ENCODE assay signal across 8 cellular contexts in the genomic region with DNA sequence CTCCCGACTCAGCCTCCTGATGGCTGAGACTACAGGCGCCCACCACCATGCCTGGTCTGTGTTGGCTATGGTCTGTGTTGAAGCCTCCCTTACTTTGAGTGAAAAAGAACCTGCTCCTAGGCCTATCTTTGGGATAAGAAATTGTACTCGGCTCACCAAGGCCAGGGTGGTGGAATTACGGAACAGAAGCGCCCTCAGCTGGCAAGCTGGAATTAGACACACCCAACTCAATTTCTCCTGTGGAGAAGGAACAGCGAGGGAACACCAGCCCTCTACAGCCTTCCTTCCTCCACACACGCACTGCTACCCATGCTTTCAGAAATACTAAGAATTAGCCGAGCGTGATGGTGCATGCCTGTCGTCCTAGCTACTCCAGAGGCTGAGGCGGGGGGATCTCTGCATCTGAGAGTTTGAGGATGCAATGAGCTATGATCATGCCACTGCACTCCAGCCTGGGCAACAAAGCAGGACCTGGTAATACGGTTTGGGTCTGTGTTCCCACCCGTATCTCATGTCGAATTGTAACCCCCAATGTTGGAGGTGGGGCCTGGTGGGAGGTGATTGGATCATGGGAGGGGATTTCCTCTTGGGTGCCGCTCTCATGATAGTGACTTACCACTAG. TPM values are rescaled to one million over a fixed set of nuclear protein-coding genes. Genes with fewer than 3 reads are reported as not detected.
A peak's percentile ranks its signal among the peaks of the same experiment; 100 is the strongest.
DNase-seq lines count a peak whose midpoint lies in the region; ATAC-seq and TF ChIP-seq lines count a peak whose summit lies in the region.
"Had no signal": no experiment of that assay in that cellular context is flagged by ENCODE, and none has a peak within 500 bp of the region (broad histone marks: within the 10 kb centered on the region; RNA-seq: fewer than 3 reads in every experiment).

No MANE protein-coding gene starts in this region.

- H3K27ac ChIP-seq in hepatocyte: no peak overlapping the region
- no peak overlapping the region for H3K27ac ChIP-seq in CD4-positive, alpha-beta T cell (ENCODE audit: low read depth, low read length)

- no peaks in the 10 kb centered on the region for H3K9me2 ChIP-seq in hepatocyte (replicated peaks; ENCODE audit: insufficient read depth)

- H3K9me3 Mint-ChIP-seq in CD4-positive, alpha-beta T cell: no peaks in the 10 kb centered on the region
- H3K9me3 Mint-ChIP-seq: naive B cell had no signal

- no peaks in the 10 kb centered on the region for H3K36me3 ChIP-seq in hepatocyte (replicated peaks; ENCODE audit: insufficient read depth, low read depth)

- no peaks in the 10 kb centered on the region for H3K36me3 Mint-ChIP-seq in CD4-positive, alpha-beta T cell (ENCODE audit: low read depth)
- H3K36me3 Mint-ChIP-seq: naive B cell had no signal

- H3K4me1 ChIP-seq in hepatocyte (ENCODE audit: insufficient read depth): no peaks in the 10 kb centered on the region

- no peaks in the 10 kb centered on the region for H3K4me1 Mint-ChIP-seq in CD4-positive, alpha-beta T cell (ENCODE audit: low read depth)

- no peaks in the 10 kb centered on the region for H3K79me2 ChIP-seq in hepatocyte

- no peak overlapping the region for H3K4me3 Mint-ChIP-seq in CD4-positive, alpha-beta T cell
- H3K4me3 Mint-ChIP-seq: naive B cell had no signal

- no peaks in the 10 kb centered on the region for H4K20me1 ChIP-seq in hepatocyte (ENCODE audit: insufficient read depth, poor library complexity, severe bottlenecking)

- 32% methylated on average over 15 of the region's 15 CpGs for WGBS in hepatocyte (ENCODE audit: low lambda C conversion rate, missing lambda C conversion rate)

- H3K27ac Mint-ChIP-seq in CD4-positive, alpha-beta T cell: no peak overlapping the region
- H3K27ac Mint-ChIP-seq: naive B cell had no signal

- CTCF ChIA-PET in CD4-positive, alpha-beta T cell (lab: Charles Lee): no interaction called here

- DNase-seq in Daoy (ENCODE audit: low read depth): peak; percentile 52
- peak; percentile 44 for DNase-seq in HuH-7 (ENCODE audit: low spot score)
- DNase-seq in SW480 (ENCODE audit: low spot score): peak; percentile 47
- peak; percentile 47 for DNase-seq in hepatocyte (ENCODE audit: low spot score)
- no peak for DNase-seq in CD4-positive, alpha-beta T cell
- DNase-seq: naive B cell had no signal

- TF ChIP-seq CTCF in hepatocyte (IDR thresholded peaks at IDR 0.05; ENCODE audit: poor library complexity): peak; percentile 53
- TF ChIP-seq CTCF in CD4-positive, alpha-beta T cell (IDR thresholded peaks at IDR 0.05): no peak

- H3K9me3 ChIP-seq in hepatocyte (ENCODE audit: low read depth): no peaks in the 10 kb centered on the region
- H3K9me3 ChIP-seq in CD4-positive, alpha-beta T cell (ENCODE audit: control insufficient read depth, low read length): no peaks in the 10 kb centered on the region

- H3K4me2 ChIP-seq in hepatocyte: no peak overlapping the region

- intact Hi-C loops in CD4-positive, alpha-beta T cell (cut with DNase I, micrococcal nuclease): no loop called here

- no peak overlapping the region for H3K4me3 ChIP-seq in hepatocyte

- peaks cover 3% of the 10 kb centered on the region for H3K27me3 ChIP-seq in hepatocyte
- H3K27me3 ChIP-seq in CD4-positive, alpha-beta T cell (ENCODE audit: control insufficient read depth, insufficient read depth, low read length): no peaks in the 10 kb centered on the region

- H2AFZ ChIP-seq in hepatocyte: no peak overlapping the region

- POLR2A ChIA-PET in CD4-positive, alpha-beta T cell (lab: Charles Lee): no interaction called here

- peaks cover 13% of the 10 kb centered on the region for H3K27me3 Mint-ChIP-seq in CD4-positive, alpha-beta T cell

- ATAC-seq in HG03442 (IDR thresholded peaks at IDR 0.05; ENCODE audit: unreplicated experiment) (no peak), GM21576 (IDR thresholded peaks at IDR 0.05; ENCODE audit: unreplicated experiment) (no peak)
- no peak for ATAC-seq in CD4-positive, alpha-beta T cell (ENCODE audit: poor library complexity)

RNA-seq across cellular contexts. Expression of gene RBBP6, which starts 40.1 kb away (rescaled TPM):
- 16.2 and 39.3 TPM in 2 replicates for total RNA-seq in Daoy (2014; rRNA removed; shearing (Covaris generic))
- total RNA-seq in hepatocyte: 41.4 and 43.7 TPM in 2 replicates
- 45.6 and 62.1 TPM in 2 replicates for polyA plus RNA-seq in hepatocyte
- 100 to 1,000 TPM; 178 TPM for total RNA-seq in CD4-positive, alpha-beta T cell

Comparison
In these comparisons a context has a peak if more than half of its experiments do, and no peak if none do; other contexts are left out.
1. DNase-seq: peak in Daoy (single experiment), HuH-7 (single experiment), SW480 (single experiment) and hepatocyte (single experiment); none in CD4-positive, alpha-beta T cell (0 of 10).